ENCODE assay signal across 17 cellular contexts in the genomic region with DNA sequence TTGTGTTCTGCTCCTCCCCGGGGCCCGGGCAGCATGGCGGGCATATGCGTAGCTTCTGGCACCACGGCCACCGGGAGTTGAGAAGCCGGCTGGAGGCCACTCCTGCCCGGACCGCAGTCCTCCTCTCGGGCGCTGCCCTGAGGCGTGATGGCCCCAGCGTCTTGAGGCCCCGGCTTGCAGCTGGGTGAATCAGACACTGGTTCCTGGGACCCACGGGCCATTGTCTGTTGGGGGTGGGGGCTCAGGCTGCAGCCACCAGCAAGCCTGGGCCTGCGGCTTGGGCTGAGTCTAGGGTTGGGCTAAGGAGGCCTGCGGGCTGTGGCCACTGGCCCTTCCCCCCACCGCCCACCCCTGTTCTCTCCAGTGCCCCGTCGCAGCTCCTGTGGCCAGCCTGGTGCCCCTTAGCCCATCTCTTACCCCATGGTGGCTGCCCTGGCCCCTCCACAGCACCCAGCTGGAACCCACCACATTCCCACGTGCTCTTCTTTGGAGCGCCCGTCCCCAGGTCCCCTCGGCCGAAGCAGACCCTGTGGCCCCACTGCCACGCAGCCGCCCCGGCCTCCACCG. TPM values are rescaled to one million over a fixed set of nuclear protein-coding genes. Genes with fewer than 3 reads are reported as not detected.
DNase-seq lines count a peak whose midpoint lies in the region; ATAC-seq, FAIRE-seq and TF ChIP-seq lines count a peak whose summit lies in the region.
"Had no signal": no experiment of that assay in that cellular context is flagged by ENCODE, and none has a peak within 500 bp of the region (broad histone marks: within the 10 kb centered on the region; RNA-seq: fewer than 3 reads in every experiment).

No MANE protein-coding gene starts in this region.

- WGBS in heart left ventricle, 4 donors = 89 to 99% (median 91%) methylated on average over 23 to 29 of the region's 29 CpGs
- WGBS in K562 (ENCODE audit: insufficient coverage, low coverage, missing lambda C conversion rate) = 90% methylated on average over 24 of the region's 29 CpGs
- WGBS in neuronal stem cell (ENCODE audit: extremely low coverage in 2 of 2, insufficient read length in 2 of 2, insufficient replicate concordance in 1 of 2), 2 donors = no CpG with 5 or more reads among the region's 29 CpGs

- H4K91ac ChIP-seq in neuronal stem cell (ENCODE audit: low read depth, low read length, poor library complexity) = no peak overlapping the region

- TF ChIP-seq POLR2A in heart left ventricle (IDR thresholded peaks at IDR 0.05) = no peak
- TF ChIP-seq POLR2A in K562 (conservative IDR thresholded peaks at IDR 0.05) = no peak

- no peak overlapping the region for H2BK120ac ChIP-seq in neuronal stem cell (ENCODE audit: low read depth, low read length)

- H2BK12ac ChIP-seq in neuronal stem cell (ENCODE audit: low read length) = peak overlapping the region; percentile 52

- no peak overlapping the region for H3K4ac ChIP-seq in neuronal stem cell (ENCODE audit: low read length)

- TF ChIP-seq CTCF in heart left ventricle (IDR thresholded peaks at IDR 0.05) (no peak), K562 (IDR thresholded peaks at IDR 0.05 in 2 of 3, conservative IDR thresholded peaks at IDR 0.05 in 1 of 3; ENCODE audit: insufficient read depth in 2 of 3, low read depth in 1 of 3, low read length in 3 of 3) (no peak)

- H3K18ac ChIP-seq in neuronal stem cell (ENCODE audit: low read length) = no peak overlapping the region

- H3K14ac ChIP-seq in neuronal stem cell (ENCODE audit: low read length) = no peak overlapping the region

- H3K79me1 ChIP-seq in neuronal stem cell (ENCODE audit: low read depth, low read length) = peaks cover 12% of the 10 kb centered on the region

- no peak overlapping the region for H2BK5ac ChIP-seq in neuronal stem cell (ENCODE audit: low read length)

- no peaks in the 10 kb centered on the region for H3K9me1 ChIP-seq in K562 (ENCODE audit: control insufficient read depth, insufficient read depth, low read length)

- H2AK5ac ChIP-seq in neuronal stem cell (ENCODE audit: low read depth, low read length) = no peak overlapping the region

- no TSS peak for BruUV-seq in K562 (replicated peaks; lab: Mats Ljungman, UMichigan)

- H2BK15ac ChIP-seq in neuronal stem cell (ENCODE audit: low read length) = no peak overlapping the region

- H3K27me3 ChIP-seq in heart left ventricle = no peaks in the 10 kb centered on the region
- H3K27me3 ChIP-seq in K562 (ENCODE audit: control insufficient read depth in 2 of 2, insufficient read depth in 2 of 2, low read length in 2 of 2) = no peaks in the 10 kb centered on the region
- H3K27me3 ChIP-seq in neuronal stem cell (ENCODE audit: control insufficient read depth in 3 of 3, insufficient read depth in 3 of 3, low read depth in 1 of 3, low read length in 3 of 3) = no peaks in the 10 kb centered on the region
- H3K27me3 ChIP-seq: BLaER1 had no signal

- no peaks in the 10 kb centered on the region; the same call in 2 of the 3 replicates for H3K79me2 ChIP-seq in K562 (ENCODE audit: control insufficient read depth, insufficient read depth, low read length)

- ATAC-seq in heart left ventricle (peak in 1 of 4 donors; percentile 13), K562 (no peak)
- ATAC-seq: GM23338 had no signal

- intact Hi-C loops in heart left ventricle (cut with DNase I) (loop anchor here in 3 of 10 donors (5.0 to 10.0 kb wide), 3 partner anchors 53 to 175 kb away; partner anchors contain the start of gene MAEA (in 1 of the 3)), cardiac septum (cut with DNase I) (no loop called here), K562 (cut with micrococcal nuclease) (no loop called here)

- FAIRE-seq in K562 (lab: Jason Lieb, UNC) = no peak
- FAIRE-seq: GM12892, H54 had no signal

- H3K4me2 ChIP-seq in K562 (ENCODE audit: insufficient read depth, low read length) (no peak overlapping the region), neuronal stem cell (ENCODE audit: insufficient read depth, low read length, poor library complexity, severe bottlenecking) (no peak overlapping the region)
- H3K4me2 ChIP-seq: BLaER1, GM23338 had no signal

- in situ Hi-C loops in K562 (cut with MboI) = no loop called here

- POLR2A ChIA-PET in K562 (lab: Yijun Ruan, JAX) = interaction anchor here (0.7 kb wide), 1 partner anchor 214 kb away, joined by 3 read pairs; no protein-coding TSS in a partner anchor

- no peak overlapping the region for H3K27ac ChIP-seq in heart left ventricle
- H3K27ac ChIP-seq in K562 (ENCODE audit: extremely low read depth, low read depth, low read length) = no peak overlapping the region
- no peak overlapping the region for H3K27ac ChIP-seq in neuronal stem cell (replicated peaks; ENCODE audit: low read length)
- H3K27ac ChIP-seq: BLaER1, HL-60 had no signal

- H4K8ac ChIP-seq in neuronal stem cell (ENCODE audit: low read depth, low read length) = peak overlapping the region; percentile 78

- no peak for TF ChIP-seq RAD21 in K562 (CRISPR knock-in tag; conservative IDR thresholded peaks at IDR 0.05 in 1 of 2, IDR thresholded peaks at IDR 0.05 in 1 of 2)

- H3K9ac ChIP-seq in K562 (ENCODE audit: insufficient read depth in 1 of 2, low read depth in 2 of 2, low read length in 2 of 2) = no peak overlapping the region
- H3K9ac ChIP-seq in neuronal stem cell (ENCODE audit: low read depth, low read length, poor library complexity) = no peak overlapping the region
- H3K9ac ChIP-seq: BLaER1 had no signal

- DNase-seq in heart left ventricle = peak in 3 of 5 donors; percentile 14 to 51 (median 15)
- no peak for DNase-seq in cardiac septum (ENCODE audit: low spot score)
- no peak for DNase-seq in K562 (ENCODE audit: extremely low read depth in 1 of 4, low spot score in 3 of 4)
- no peak for DNase-seq in neuronal stem cell (ENCODE audit: low spot score)
- no peak for DNase-seq in activated naive CD4-positive, alpha-beta T cell (lab: John Stamatoyannopoulos, UW)
- DNase-seq in germinal center (ENCODE audit: low spot score) = no peak
- DNase-seq in T-helper 9 cell = no peak
- DNase-seq: 8988T, DMS153, DMS79, GDM1, HCEC 1CT had no signal

- peaks cover 3 to 58% (median 56%) of the 10 kb centered on the region in 9 donors for H3K36me3 ChIP-seq in heart left ventricle
- peaks cover 56% of the 10 kb centered on the region; the same call in 2 of the 3 replicates for H3K36me3 ChIP-seq in K562 (ENCODE audit: control insufficient read depth, insufficient read depth, low read length)
- H3K36me3 ChIP-seq in neuronal stem cell (replicated peaks in 1 of 2; ENCODE audit: control insufficient read depth in 2 of 2, insufficient read depth in 2 of 2, low read length in 2 of 2) = peaks cover 44 to 64% of the 10 kb centered on the region in 2 donors

- H3K9me3 ChIP-seq in heart left ventricle (no peaks in the 10 kb centered on the region), K562 (replicated peaks; ENCODE audit: control insufficient read depth, insufficient read depth, low read depth, low read length) (no peaks in the 10 kb centered on the region), neuronal stem cell (replicated peaks in 1 of 2; ENCODE audit: control insufficient read depth in 2 of 2, insufficient read depth in 1 of 2, low read depth in 1 of 2, low read length in 2 of 2) (peaks cover 0 to 8% of the 10 kb centered on the region in 2 donors)
- H3K9me3 ChIP-seq: BLaER1 had no signal

- H4K20me1 ChIP-seq in K562 (replicated peaks; ENCODE audit: control insufficient read depth, insufficient read depth, low read length) = no peaks in the 10 kb centered on the region

- no peak overlapping the region for H3K23ac ChIP-seq in neuronal stem cell (ENCODE audit: low read depth, low read length, poor library complexity)

- CTCF ChIA-PET in K562 (lab: Yijun Ruan, JAX; ENCODE audit: low intra/inter-chr PET ratio) = no interaction called here

- H2AFZ ChIP-seq in K562 (ENCODE audit: low read depth, low read length) (no peak overlapping the region), neuronal stem cell (ENCODE audit: low read length) (no peak overlapping the region)
- H2AFZ ChIP-seq: GM23338 had no signal

- no peak for TF ChIP-seq EP300 in K562 (IDR thresholded peaks at IDR 0.05; ENCODE audit: low read length)

- H3K4me3 ChIP-seq in heart left ventricle (no peak overlapping the region), K562 (no peak overlapping the region), neuronal stem cell (ENCODE audit: low read length in 2 of 2) (peak overlapping the region in 1 of 2 donors; percentile 11)
- H3K4me3 ChIP-seq: BLaER1, GM23338 had no signal

- H3K4me1 ChIP-seq in heart left ventricle (peaks cover 0 to 6% (median 0%) of the 10 kb centered on the region in 12 donors), K562 (replicated peaks in 1 of 2; ENCODE audit: control insufficient read depth in 2 of 2, insufficient read depth in 2 of 2, low read length in 2 of 2) (peaks cover 0 to 10% of the 10 kb centered on the region in 2 experiments; a peak in 2 of 5 replicates), neuronal stem cell (ENCODE audit: control insufficient read depth in 2 of 2, insufficient read depth in 1 of 2, low read depth in 1 of 2, low read length in 2 of 2) (no peaks in the 10 kb centered on the region)

RNA-seq across cellular contexts. Expression of gene UVSSA, which starts 6.7 kb away (rescaled TPM):
- 10 to 100 TPM in 2 of 9 donors, 1 to 10 TPM in 7; 5.0 to 14.2 (median 6.7) TPM for total RNA-seq in heart left ventricle
- polyA plus RNA-seq in heart left ventricle = 1 to 10 TPM; 4.7 to 6.6 TPM
- total RNA-seq in cardiac septum = 10.4 TPM
- 74.2 and 130 TPM in 2 replicates for total RNA-seq in K562 (2011; cell fraction: chromatin; rRNA removed; ENCODE audit: low replicate concordance)
- total RNA-seq in K562 (2011; cell fraction: nucleolus; rRNA removed) = 56.7 and 60.5 TPM in 2 replicates
- 48.0 and 51.4 TPM in 2 replicates for total RNA-seq in K562 (2011; cell fraction: nucleoplasm; rRNA removed)
- 4.5 and 5.4 TPM in 2 replicates for total RNA-seq in K562 (2014; rRNA removed)
- 1.5 TPM in 2 replicates for total RNA-seq in K562 (2014; rRNA removed; fragmentation: Illumina TruSeq; extraction: Trizol)
- total RNA-seq in K562 (2015; rRNA removed; fragmentation: Illumina TruSeq; extraction: Trizol) = 2.6 and 2.9 TPM in 2 replicates
- total RNA-seq in K562 (2021) = 12.4 and 14.6 TPM in 2 replicates
- polyA plus RNA-seq in K562 (2011; rRNA removed) = 3.5 and 7.2 TPM in 2 replicates
- 3.2 and 3.4 TPM in 2 replicates for polyA plus RNA-seq in K562 (2011; cell fraction: cytosol; rRNA removed)
- polyA plus RNA-seq in K562 (2011; cell fraction: nucleus; rRNA removed) = 46.4 and 58.8 TPM in 2 replicates
- 5.4 and 8.3 TPM in 2 replicates for polyA plus RNA-seq in K562 (2012)
- 3.3 and 4.7 TPM in 2 replicates for polyA plus RNA-seq in K562 (2014; fragmentation: Illumina TruSeq; extraction: Trizol)
- polyA plus RNA-seq in K562 (2014; fragmentation: Nextera tagmentation; extraction: Ambion mirVana) = under 1 TPM; 0.21 to 0.27 TPM
- 5.8 and 9.2 TPM in 2 replicates for polyA plus RNA-seq in K562 (2014; rRNA removed)
- 2.9 and 3.6 TPM in 2 replicates for polyA minus RNA-seq in K562 (2011; rRNA and poly(A)+ RNA removed)
- 3.3 TPM in 2 replicates for polyA minus RNA-seq in K562 (2011; cell fraction: cytosol; rRNA and poly(A)+ RNA removed)
- polyA minus RNA-seq in K562 (2011; cell fraction: nucleus; rRNA and poly(A)+ RNA removed) = 12.8 and 18.4 TPM in 2 replicates
- 8.6 TPM for polyA plus RNA-seq in neuronal stem cell (2013, experiment 1 of 2)
- polyA plus RNA-seq in neuronal stem cell (2013, experiment 2 of 2) = 8.7 TPM

RNA-seq across cellular contexts. Expression of gene MAEA, which starts 50.6 kb away (rescaled TPM):
- total RNA-seq in heart left ventricle (10 to 100 TPM; 41.5 to 57.2 (median 45.1) TPM), cardiac septum (55.2 TPM), K562 (2014; rRNA removed) (63.2 and 104 TPM in 2 replicates), K562 (2014; rRNA removed; fragmentation: Illumina TruSeq; extraction: Trizol) (18.7 and 20.5 TPM in 2 replicates), K562 (2015; rRNA removed; fragmentation: Illumina TruSeq; extraction: Trizol) (45.0 and 48.7 TPM in 2 replicates), K562 (2021) (84.4 and 86.5 TPM in 2 replicates)
- polyA plus RNA-seq in heart left ventricle (10 to 100 TPM; 38.1 to 56.9 TPM), K562 (2011; rRNA removed) (59.3 and 60.8 TPM in 2 replicates), K562 (2014; fragmentation: Illumina TruSeq; extraction: Trizol) (34.3 and 57.0 TPM in 2 replicates), K562 (2014; fragmentation: Nextera tagmentation; extraction: Ambion mirVana) (1 to 10 TPM; 2.1 to 4.7 TPM), K562 (2014; rRNA removed) (72.5 and 74.7 TPM in 2 replicates)
- total RNA-seq in K562 (2011; cell fraction: chromatin; rRNA removed; ENCODE audit: low replicate concordance) = 97.9 and 170 TPM in 2 replicates
- total RNA-seq in K562 (2011; cell fraction: nucleolus; rRNA removed) = 114 and 125 TPM in 2 replicates
- total RNA-seq in K562 (2011; cell fraction: nucleoplasm; rRNA removed) = 91.9 and 96.7 TPM in 2 replicates
- polyA plus RNA-seq in K562 (2011; cell fraction: cytosol; rRNA removed) = 74.2 and 137 TPM in 2 replicates
- 133 and 220 TPM in 2 replicates for polyA plus RNA-seq in K562 (2011; cell fraction: nucleus; rRNA removed)
- 70.1 and 73.0 TPM in 2 replicates for polyA plus RNA-seq in K562 (2012)
- 25.7 and 39.9 TPM in 2 replicates for polyA minus RNA-seq in K562 (2011; rRNA and poly(A)+ RNA removed)
- 62.0 and 64.6 TPM in 2 replicates for polyA minus RNA-seq in K562 (2011; cell fraction: cytosol; rRNA and poly(A)+ RNA removed)
- polyA minus RNA-seq in K562 (2011; cell fraction: nucleus; rRNA and poly(A)+ RNA removed) = 51.3 and 58.3 TPM in 2 replicates
- 38.4 TPM for polyA plus RNA-seq in neuronal stem cell (2013, experiment 1 of 2)
- polyA plus RNA-seq in neuronal stem cell (2013, experiment 2 of 2) = 37.0 TPM

Comparison
In these comparisons a context has a peak if more than half of its experiments do, and no peak if none do; other contexts are left out.
1. DNase-seq: peak in heart left ventricle (3 of 5); none in cardiac septum (single experiment), K562 (0 of 4), neuronal stem cell (single experiment), activated naive CD4-positive, alpha-beta T cell (0 of 4), germinal center (single experiment) and T-helper 9 cell (single experiment).